ENCODE assay signal across 1 cellular context in the genomic region with DNA sequence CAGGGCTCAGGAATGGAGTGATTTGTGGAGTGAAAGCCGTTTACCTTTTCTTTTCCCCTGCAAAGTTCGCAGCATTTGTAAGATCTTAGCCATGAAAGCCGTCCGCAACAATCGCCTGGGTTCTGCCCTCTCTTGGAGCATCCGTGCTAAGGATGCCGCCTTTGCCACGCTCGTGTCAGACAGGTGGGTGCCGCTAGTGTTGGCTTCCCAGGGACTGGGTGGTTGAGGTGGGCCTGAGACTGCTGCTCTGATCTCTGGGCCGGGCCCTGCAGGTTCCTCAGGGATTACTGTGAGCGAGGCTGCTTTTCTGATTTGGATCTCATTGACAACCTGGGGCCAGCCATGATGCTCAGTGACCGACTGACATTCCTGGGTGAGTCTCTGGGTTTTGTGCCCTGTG.
A peak's percentile ranks its signal among the peaks of the same experiment; 100 is the strongest.
TF ChIP-seq lines count a peak whose summit lies in the region.

No MANE protein-coding gene starts in this region.

TF ChIP-seq in K562, 482 proteins besides CTCF, POLR2A, EP300 and RAD21:
- TF ChIP-seq ERF (CRISPR knock-in tag; IDR thresholded peaks at IDR 0.05) (no peak), TEAD4 (IDR thresholded peaks at IDR 0.05; ENCODE audit: low read length) (no peak), TEAD4 (CRISPR knock-in tag; IDR thresholded peaks at IDR 0.05; ENCODE audit: borderline replicate concordance) (no peak), POLR2G (IDR thresholded peaks at IDR 0.05; ENCODE audit: low read depth, low read length) (peak; percentile 48; the same call in 1 of the 2 replicates)
- TF ChIP-seq, protein P1, sequence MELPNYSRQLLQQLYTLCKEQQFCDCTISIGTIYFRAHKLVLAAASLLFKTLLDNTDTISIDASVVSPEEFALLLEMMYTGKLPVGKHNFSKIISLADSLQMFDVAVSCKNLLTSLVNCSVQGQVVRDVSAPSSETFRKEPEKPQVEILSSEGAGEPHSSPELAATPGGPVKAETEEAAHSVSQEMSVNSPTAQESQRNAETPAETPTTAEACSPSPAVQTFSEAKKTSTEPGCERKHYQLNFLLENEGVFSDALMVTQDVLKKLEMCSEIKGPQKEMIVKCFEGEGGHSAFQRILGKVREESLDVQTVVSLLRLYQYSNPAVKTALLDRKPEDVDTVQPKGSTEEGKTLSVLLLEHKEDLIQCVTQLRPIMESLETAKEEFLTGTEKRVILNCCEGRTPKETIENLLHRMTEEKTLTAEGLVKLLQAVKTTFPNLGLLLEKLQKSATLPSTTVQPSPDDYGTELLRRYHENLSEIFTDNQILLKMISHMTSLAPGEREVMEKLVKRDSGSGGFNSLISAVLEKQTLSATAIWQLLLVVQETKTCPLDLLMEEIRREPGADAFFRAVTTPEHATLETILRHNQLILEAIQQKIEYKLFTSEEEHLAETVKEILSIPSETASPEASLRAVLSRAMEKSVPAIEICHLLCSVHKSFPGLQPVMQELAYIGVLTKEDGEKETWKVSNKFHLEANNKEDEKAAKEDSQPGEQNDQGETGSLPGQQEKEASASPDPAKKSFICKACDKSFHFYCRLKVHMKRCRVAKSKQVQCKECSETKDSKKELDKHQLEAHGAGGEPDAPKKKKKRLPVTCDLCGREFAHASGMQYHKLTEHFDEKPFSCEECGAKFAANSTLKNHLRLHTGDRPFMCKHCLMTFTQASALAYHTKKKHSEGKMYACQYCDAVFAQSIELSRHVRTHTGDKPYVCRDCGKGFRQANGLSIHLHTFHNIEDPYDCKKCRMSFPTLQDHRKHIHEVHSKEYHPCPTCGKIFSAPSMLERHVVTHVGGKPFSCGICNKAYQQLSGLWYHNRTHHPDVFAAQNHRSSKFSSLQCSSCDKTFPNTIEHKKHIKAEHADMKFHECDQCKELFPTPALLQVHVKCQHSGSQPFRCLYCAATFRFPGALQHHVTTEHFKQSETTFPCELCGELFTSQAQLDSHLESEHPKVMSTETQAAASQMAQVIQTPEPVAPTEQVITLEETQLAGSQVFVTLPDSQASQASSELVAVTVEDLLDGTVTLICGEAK (IDR thresholded peaks at IDR 0.05) = no peak
- TF ChIP-seq, protein P1 (CRISPR knock-in tag; IDR thresholded peaks at IDR 0.05) = no peak
TF ChIP-seq in K562: peak in this region for 1.
